ENCODE assay signal across 2 cellular contexts in genomic region chr15:101723161-101723873, GRCh38.
TF ChIP-seq lines count a peak whose summit lies in the region.

No MANE protein-coding gene starts in this region.

TF ChIP-seq in K562, 482 proteins besides CTCF, POLR2A, EP300 and RAD21:
- TF ChIP-seq, protein P1, sequence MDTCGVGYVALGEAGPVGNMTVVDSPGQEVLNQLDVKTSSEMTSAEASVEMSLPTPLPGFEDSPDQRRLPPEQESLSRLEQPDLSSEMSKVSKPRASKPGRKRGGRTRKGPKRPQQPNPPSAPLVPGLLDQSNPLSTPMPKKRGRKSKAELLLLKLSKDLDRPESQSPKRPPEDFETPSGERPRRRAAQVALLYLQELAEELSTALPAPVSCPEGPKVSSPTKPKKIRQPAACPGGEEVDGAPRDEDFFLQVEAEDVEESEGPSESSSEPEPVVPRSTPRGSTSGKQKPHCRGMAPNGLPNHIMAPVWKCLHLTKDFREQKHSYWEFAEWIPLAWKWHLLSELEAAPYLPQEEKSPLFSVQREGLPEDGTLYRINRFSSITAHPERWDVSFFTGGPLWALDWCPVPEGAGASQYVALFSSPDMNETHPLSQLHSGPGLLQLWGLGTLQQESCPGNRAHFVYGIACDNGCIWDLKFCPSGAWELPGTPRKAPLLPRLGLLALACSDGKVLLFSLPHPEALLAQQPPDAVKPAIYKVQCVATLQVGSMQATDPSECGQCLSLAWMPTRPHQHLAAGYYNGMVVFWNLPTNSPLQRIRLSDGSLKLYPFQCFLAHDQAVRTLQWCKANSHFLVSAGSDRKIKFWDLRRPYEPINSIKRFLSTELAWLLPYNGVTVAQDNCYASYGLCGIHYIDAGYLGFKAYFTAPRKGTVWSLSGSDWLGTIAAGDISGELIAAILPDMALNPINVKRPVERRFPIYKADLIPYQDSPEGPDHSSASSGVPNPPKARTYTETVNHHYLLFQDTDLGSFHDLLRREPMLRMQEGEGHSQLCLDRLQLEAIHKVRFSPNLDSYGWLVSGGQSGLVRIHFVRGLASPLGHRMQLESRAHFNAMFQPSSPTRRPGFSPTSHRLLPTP (IDR thresholded peaks at IDR 0.05; ENCODE audit: borderline replicate concordance, extremely low read depth, insufficient read length): no peak
- TF ChIP-seq GTF2E2 (tag; IDR thresholded peaks at IDR 0.05): peak; percentile 19; the same call in 1 of the 2 replicates
- TF ChIP-seq MAX (CRISPR knock-in tag; IDR thresholded peaks at IDR 0.05): no peak
- no peak for TF ChIP-seq SMARCA5 (IDR thresholded peaks at IDR 0.05)
- TF ChIP-seq PHF20 (IDR thresholded peaks at IDR 0.05; ENCODE audit: partially characterized antibody): no peak
- no peak for TF ChIP-seq ATF7 (IDR thresholded peaks at IDR 0.05)

TF ChIP-seq in HepG2, 621 proteins besides CTCF, POLR2A, EP300 and RAD21:
- TF ChIP-seq KDM5A (IDR thresholded peaks at IDR 0.05; ENCODE audit: borderline replicate concordance, low read length) (peak; percentile 59; the same call in 1 of the 2 replicates), SAP130 (CRISPR knock-in tag; IDR thresholded peaks at IDR 0.05; ENCODE audit: low read depth) (0 out of 2 replicates have a peak, but pooled peaks have one; percentile 6), ZNF333 (CRISPR knock-in tag; IDR thresholded peaks at IDR 0.05; ENCODE audit: borderline replicate concordance) (no peak)
- TF ChIP-seq, protein P2, sequence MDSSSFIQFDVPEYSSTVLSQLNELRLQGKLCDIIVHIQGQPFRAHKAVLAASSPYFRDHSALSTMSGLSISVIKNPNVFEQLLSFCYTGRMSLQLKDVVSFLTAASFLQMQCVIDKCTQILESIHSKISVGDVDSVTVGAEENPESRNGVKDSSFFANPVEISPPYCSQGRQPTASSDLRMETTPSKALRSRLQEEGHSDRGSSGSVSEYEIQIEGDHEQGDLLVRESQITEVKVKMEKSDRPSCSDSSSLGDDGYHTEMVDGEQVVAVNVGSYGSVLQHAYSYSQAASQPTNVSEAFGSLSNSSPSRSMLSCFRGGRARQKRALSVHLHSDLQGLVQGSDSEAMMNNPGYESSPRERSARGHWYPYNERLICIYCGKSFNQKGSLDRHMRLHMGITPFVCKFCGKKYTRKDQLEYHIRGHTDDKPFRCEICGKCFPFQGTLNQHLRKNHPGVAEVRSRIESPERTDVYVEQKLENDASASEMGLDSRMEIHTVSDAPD (CRISPR knock-in tag; IDR thresholded peaks at IDR 0.05): no peak
TF ChIP-seq in HepG2: peak in this region for 2.
